12 cellular contexts compared by ENCODE assay signal in genomic region chr15:88897142-88897455, GRCh38. TPM values are rescaled to one million over a fixed set of nuclear protein-coding genes. Genes with fewer than 3 reads are reported as not detected.
DNase-seq lines count a peak whose midpoint lies in the region; ATAC-seq and TF ChIP-seq lines count a peak whose summit lies in the region.
"Had no signal": no experiment of that assay in that cellular context is flagged by ENCODE, and none has a peak within 500 bp of the region (broad histone marks: within the 10 kb centered on the region; RNA-seq: fewer than 3 reads in every experiment).

No MANE protein-coding gene starts in this region.

- no peaks in the 10 kb centered on the region for H3K9me3 Mint-ChIP-seq in endodermal cell
- H3K9me3 Mint-ChIP-seq in osteocyte (ENCODE audit: unreplicated experiment): no peaks in the 10 kb centered on the region
- H3K9me3 Mint-ChIP-seq: stimulated activated memory B cell treated with anti-CD40 and anti-IgM and Interleukin-4, amounts not matched to agents 10 μg/mL and 1 μg/mL and 100 μg/mL, for 72 hours had no signal

- H3K36me3 Mint-ChIP-seq in endodermal cell (ENCODE audit: low read depth) (peaks cover 26% of the 10 kb centered on the region), osteocyte (ENCODE audit: unreplicated experiment) (peaks cover 4% of the 10 kb centered on the region)
- H3K36me3 Mint-ChIP-seq: CD14-positive monocyte; stimulated activated memory B cell treated with anti-CD40 and anti-IgM and Interleukin-4, amounts not matched to agents 10 μg/mL and 1 μg/mL and 100 μg/mL, for 72 hours had no signal

- H3K36me3 ChIP-seq in BLaER1 (peaks cover 28% of the 10 kb centered on the region), HUES6 (ENCODE audit: control insufficient read depth, insufficient read depth, low read length) (peaks cover 32% of the 10 kb centered on the region), endodermal cell (ENCODE audit: control insufficient read depth, insufficient read depth, low read length) (peaks cover 20% of the 10 kb centered on the region)
- H3K36me3 ChIP-seq: colonic mucosa had no signal

- H3K4me3 Mint-ChIP-seq in endodermal cell (no peak overlapping the region), osteocyte (ENCODE audit: unreplicated experiment) (no peak overlapping the region)
- H3K4me3 Mint-ChIP-seq: stimulated activated memory B cell treated with anti-CD40 and anti-IgM and Interleukin-4, amounts not matched to agents 10 μg/mL and 1 μg/mL and 100 μg/mL, for 72 hours had no signal

- H3K27ac Mint-ChIP-seq in endodermal cell (no peak overlapping the region), osteocyte (ENCODE audit: unreplicated experiment) (peak overlapping the region; percentile 83)
- H3K27ac Mint-ChIP-seq: stimulated activated memory B cell treated with anti-CD40 and anti-IgM and Interleukin-4, amounts not matched to agents 10 μg/mL and 1 μg/mL and 100 μg/mL, for 72 hours had no signal

- peaks cover 35% of the 10 kb centered on the region for H3K27me3 Mint-ChIP-seq in endodermal cell (ENCODE audit: insufficient read depth)
- H3K27me3 Mint-ChIP-seq in osteocyte (ENCODE audit: unreplicated experiment): no peaks in the 10 kb centered on the region

- DNase-seq in endodermal cell: no peak
- DNase-seq in osteocyte (ENCODE audit: extremely low spot score, unreplicated experiment): no peak
- no peak for DNase-seq in SHP77 treated with DMSO at 0.1 percent for 48 hours (lab: John Stamatoyannopoulos, UW)
- DNase-seq in central memory CD4-positive, alpha-beta T cell: no peak
- DNase-seq in NCI-H226: no peak
- DNase-seq: GF-D8 had no signal

- no peak for ATAC-seq in GM19351 (IDR thresholded peaks at IDR 0.05; ENCODE audit: unreplicated experiment)

- TF ChIP-seq CTCF in endodermal cell (conservative IDR thresholded peaks at IDR 0.05): no peak
- TF ChIP-seq CTCF in osteocyte (IDR thresholded peaks at IDR 0.05): no peak

- H3K27me3 ChIP-seq in BLaER1 (peaks cover 44% of the 10 kb centered on the region), HUES6 (ENCODE audit: control insufficient read depth, insufficient read depth, low read length) (peaks cover 22% of the 10 kb centered on the region), endodermal cell (ENCODE audit: control insufficient read depth, insufficient read depth, low read length, poor library complexity, severe bottlenecking) (peaks cover 34% of the 10 kb centered on the region)
- H3K27me3 ChIP-seq: colonic mucosa had no signal

- peak overlapping the region; percentile 67 for H3K4me2 ChIP-seq in BLaER1

- H4K20me1 ChIP-seq in BLaER1: peaks cover 32% of the 10 kb centered on the region

- 80 to 92% methylated on average over 2 to 8 of the region's 8 CpGs for WGBS in endodermal cell (ENCODE audit: insufficient coverage in 1 of 2, insufficient read length in 1 of 2), 2 experiments

- H3K4me1 ChIP-seq in BLaER1 (peaks cover 33% of the 10 kb centered on the region), HUES6 (ENCODE audit: control insufficient read depth, insufficient read depth, low read length) (peaks cover 30% of the 10 kb centered on the region), endodermal cell (ENCODE audit: control insufficient read depth, insufficient read depth, low read length) (no peaks in the 10 kb centered on the region)
- H3K4me1 ChIP-seq: colonic mucosa had no signal

- peaks cover 26% of the 10 kb centered on the region for H3K4me1 Mint-ChIP-seq in endodermal cell
- peaks cover 49% of the 10 kb centered on the region for H3K4me1 Mint-ChIP-seq in osteocyte (ENCODE audit: unreplicated experiment)

- H3K4me3 ChIP-seq in BLaER1 (no peak overlapping the region), HUES6 (ENCODE audit: low read depth, low read length) (no peak overlapping the region), endodermal cell (ENCODE audit: low read length) (no peak overlapping the region)
- H3K4me3 ChIP-seq: colonic mucosa had no signal

- H3K9ac ChIP-seq in BLaER1 (0 out of 2 replicates have a peak overlapping the region, but pooled peaks have one; percentile 7), HUES6 (ENCODE audit: low read length) (peak overlapping the region; percentile 20), endodermal cell (ENCODE audit: extremely low read depth, low read length, poor library complexity, severe bottlenecking) (no peak overlapping the region)

- H3K9me3 ChIP-seq in BLaER1: no peaks in the 10 kb centered on the region
- no peaks in the 10 kb centered on the region for H3K9me3 ChIP-seq in HUES6 (ENCODE audit: control insufficient read depth, insufficient read depth, low read depth, low read length)
- H3K9me3 ChIP-seq in endodermal cell (ENCODE audit: control insufficient read depth, low read length): no peaks in the 10 kb centered on the region
- H3K9me3 ChIP-seq: colonic mucosa had no signal

- H3K27ac ChIP-seq in BLaER1 (no peak overlapping the region), HUES6 (ENCODE audit: low read depth, low read length) (no peak overlapping the region), endodermal cell (ENCODE audit: low read depth, low read length) (peak overlapping the region; percentile 22)
- H3K27ac ChIP-seq: colonic mucosa had no signal

RNA-seq across cellular contexts. Expression of gene HAPLN3, which starts 1.8 kb away (rescaled TPM):
- total RNA-seq in endodermal cell: 10 to 100 TPM in 1 of 2 donors, 1 to 10 TPM in 1; 5.8 to 15.6 TPM
- 4.1 TPM for polyA plus RNA-seq in endodermal cell (2013, experiment 1 of 2)
- 3.1 TPM for polyA plus RNA-seq in endodermal cell (2013, experiment 2 of 2)
- 41.3 and 41.9 TPM in 2 replicates for total RNA-seq in osteocyte

RNA-seq across cellular contexts. Expression of gene MFGE8, which starts 16.1 kb away (rescaled TPM):
- total RNA-seq in endodermal cell (100 to 1,000 TPM; 284 to 598 TPM), osteocyte (255 and 259 TPM in 2 replicates)
- 211 TPM for polyA plus RNA-seq in endodermal cell (2013, experiment 1 of 2)
- polyA plus RNA-seq in endodermal cell (2013, experiment 2 of 2): 185 TPM
- polyA plus RNA-seq: CD14-positive monocyte had no signal
